Comparison of ENCODE assay signal across 1 cellular context in the genomic region with DNA sequence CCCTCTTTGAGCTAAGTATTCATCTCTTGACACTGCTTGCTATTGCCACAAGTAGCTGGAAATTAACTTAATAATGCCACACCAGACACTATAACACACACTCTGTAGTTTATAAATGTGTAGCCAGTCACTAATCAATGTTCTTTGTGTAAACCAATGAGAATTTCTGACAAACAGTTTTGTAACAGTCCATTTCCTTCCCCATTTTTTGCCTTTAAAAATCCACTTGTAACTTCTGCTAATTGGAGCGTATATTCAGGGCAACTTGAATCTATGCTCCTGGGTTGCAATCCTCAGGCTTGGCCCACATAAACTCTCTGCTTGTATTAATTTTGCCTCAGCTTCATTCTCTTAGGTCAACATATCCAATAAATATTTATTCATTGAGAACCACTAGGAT.
TF ChIP-seq lines count a peak whose summit lies in the region.

No MANE protein-coding gene starts in this region.

TF ChIP-seq in HepG2, 621 proteins besides CTCF, POLR2A, EP300 and RAD21:
- peak; percentile 7 for TF ChIP-seq CCAR2 (optimal IDR thresholded peaks at IDR 0.05; ENCODE audit: low read depth, low read length)
- TF ChIP-seq ZFP36L2 (CRISPR knock-in tag; IDR thresholded peaks at IDR 0.05) = no peak
